Comparison of ENCODE assay signal across 14 cellular contexts in the genomic region with DNA sequence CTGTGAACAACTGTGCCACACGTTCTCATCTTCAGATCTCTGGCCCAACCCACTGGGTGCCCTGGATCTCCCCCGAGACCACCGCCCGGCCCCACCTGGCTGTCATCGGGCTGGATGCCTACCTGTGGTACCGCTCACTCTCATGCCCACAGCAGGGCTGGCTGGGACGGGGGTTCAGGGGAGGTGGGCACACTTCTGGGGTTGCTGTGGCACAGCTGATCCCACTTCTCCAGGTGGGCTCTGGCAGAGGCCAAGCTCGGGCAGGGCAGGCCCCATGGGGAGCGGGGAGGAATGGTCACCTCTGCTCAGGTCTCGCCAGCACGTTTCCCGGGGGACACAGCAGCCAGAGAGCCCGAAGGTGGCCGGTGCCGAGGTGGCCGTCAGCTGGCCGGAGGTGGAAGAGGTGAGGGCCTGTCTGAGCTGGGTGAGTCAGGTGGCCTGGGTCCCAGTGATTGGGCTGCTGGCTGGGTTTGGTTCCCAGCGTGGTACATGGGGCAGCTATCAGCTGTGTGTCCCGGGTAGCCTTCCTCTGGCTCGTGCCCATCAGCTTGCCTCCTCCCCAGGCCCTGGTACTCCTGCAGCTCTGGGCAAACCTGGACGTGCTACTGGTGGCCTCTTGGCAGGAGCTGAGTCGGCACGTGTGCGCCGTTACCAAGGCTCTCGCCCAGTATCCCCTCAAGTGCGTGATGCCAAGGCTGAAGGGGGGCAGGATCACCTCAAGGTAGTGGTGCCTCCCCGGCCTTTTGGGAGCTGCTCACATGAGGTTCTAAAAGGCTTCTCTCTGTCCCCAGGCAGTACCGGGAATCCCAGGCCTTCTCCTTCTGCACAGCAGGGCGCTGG. TPM values are rescaled to one million over a fixed set of nuclear protein-coding genes. Genes with fewer than 3 reads are reported as not detected.
DNase-seq lines count a peak whose midpoint lies in the region; ATAC-seq, FAIRE-seq and TF ChIP-seq lines count a peak whose summit lies in the region.
"Had no signal": no experiment of that assay in that cellular context is flagged by ENCODE, and none has a peak within 500 bp of the region (broad histone marks: within the 10 kb centered on the region; RNA-seq: fewer than 3 reads in every experiment).

No MANE protein-coding gene starts in this region.

- POLR2A ChIA-PET in A549 (lab: Yijun Ruan, JAX), result no interaction called here
- POLR2A ChIA-PET in CD8-positive, alpha-beta memory T cell (lab: Charles Lee), result interaction anchor here (0.6 kb wide), 1 partner anchor 111 kb away, joined by 5 read pairs; no protein-coding TSS in a partner anchor
- POLR2A ChIA-PET in WTC11 (lab: Charles Lee), result no interaction called here
- POLR2A ChIA-PET in HepG2 (lab: Yijun Ruan, JAX), result interaction anchor here (1.1 to 3.8 kb wide), 3 partner anchors 8 to 49 kb away, joined by 4 to 23 read pairs (median 10); a partner anchor contains a TSS

- FAIRE-seq in A549 (lab: Jason Lieb, UNC), result no peak
- FAIRE-seq in HepG2 (lab: Jason Lieb, UNC), result no peak
- no peak for FAIRE-seq in GM19239 (lab: Jason Lieb, UNC)

- peaks cover 8 to 29% (median 15%) of the 10 kb centered on the region in 3 donors for H3K4me1 Mint-ChIP-seq in CD8-positive, alpha-beta memory T cell
- peaks cover 2% of the 10 kb centered on the region for H3K4me1 Mint-ChIP-seq in WTC11

- DNase-seq in A549 (ENCODE audit: low read depth in 1 of 2, low spot score in 1 of 2) (no peak), WTC11 (ENCODE audit: low spot score) (no peak), HepG2 (ENCODE audit: low spot score) (no peak), GM19239 (ENCODE audit: insufficient read length, low spot score) (no peak), NCI-H2107 (lab: John Stamatoyannopoulos, UW) (no peak), medulla oblongata (ENCODE audit: extremely low spot score) (no peak)
- DNase-seq in CD8-positive, alpha-beta memory T cell, result no peak
- no peak for DNase-seq in stimulated activated CD4-positive, alpha-beta T cell treated with anti-CD3 and anti-CD28 coated beads, Interleukin-4, amount 100 ng/mL, for 24 hours
- DNase-seq: central memory CD4-positive, alpha-beta T cell; hypothalamus; left ventricle myocardium superior; MV-4-11; NCI-H446 had no signal

- in situ Hi-C loops in HepG2 (cut with HindIII; ENCODE audit: extremely low pct_ligation_motif_present, low pct_unique_long_range_greater_than_20kb), result no loop called here

- no peak for TF ChIP-seq POLR2A in A549 (IDR thresholded peaks at IDR 0.05; ENCODE audit: low read length)
- 0 out of 4 replicates have a peak, but pooled peaks of 1 of the 2 experiments have one; percentile 20 for TF ChIP-seq POLR2A in HepG2 (IDR thresholded peaks at IDR 0.05; ENCODE audit: insufficient read depth in 1 of 2, low read depth in 2 of 2, low read length in 2 of 2)

- H3K36me3 Mint-ChIP-seq in CD8-positive, alpha-beta memory T cell, result peaks cover 0 to 39% (median 0%) of the 10 kb centered on the region in 3 donors
- peaks cover 4% of the 10 kb centered on the region for H3K36me3 Mint-ChIP-seq in WTC11

- BruUV-seq in HepG2 (replicated peaks; lab: Mats Ljungman, UMichigan), result no TSS peak

- peak overlapping the region in 6 of 7 donors; percentile 15 to 89 (median 53) for H3K4me3 Mint-ChIP-seq in CD8-positive, alpha-beta memory T cell
- H3K4me3 Mint-ChIP-seq in WTC11, result peak overlapping the region; percentile 30

- no peak overlapping the region for H3K27ac Mint-ChIP-seq in CD8-positive, alpha-beta memory T cell
- no peak overlapping the region for H3K27ac Mint-ChIP-seq in WTC11

- H3K9ac ChIP-seq in HepG2 (ENCODE audit: insufficient read depth, low read depth, low read length), result no peak overlapping the region

- peaks cover 30% of the 10 kb centered on the region for H3K79me2 ChIP-seq in HepG2 (ENCODE audit: insufficient read depth, low read length)

- no peaks in the 10 kb centered on the region for H4K20me1 ChIP-seq in HepG2 (ENCODE audit: insufficient read depth, low read length)

- intact Hi-C loops in HepG2 (cut with micrococcal nuclease; ENCODE audit: unreplicated experiment), result no loop called here

- no peaks in the 10 kb centered on the region for H3K27me3 Mint-ChIP-seq in CD8-positive, alpha-beta memory T cell
- no peaks in the 10 kb centered on the region; the same call in 1 of the 2 replicates for H3K27me3 Mint-ChIP-seq in WTC11 (ENCODE audit: low read depth)

- H3K4me2 ChIP-seq in A549, result no peak overlapping the region
- H3K4me2 ChIP-seq in HepG2 (ENCODE audit: low read depth, low read length), result peak overlapping the region; percentile 91; the same call in 1 of the 2 replicates

- ATAC-seq in A549, result no peak
- no peak for ATAC-seq in WTC11
- no peak for ATAC-seq in HepG2
- ATAC-seq: esophagus mucosa, left ventricle myocardium superior had no signal

- TF ChIP-seq CTCF in A549 (IDR thresholded peaks at IDR 0.05), result no peak
- no peak for TF ChIP-seq CTCF in WTC11 (IDR thresholded peaks at IDR 0.05)
- no peak for TF ChIP-seq CTCF in HepG2 (CRISPR knock-in tag; IDR thresholded peaks at IDR 0.05)

- H3K36me3 ChIP-seq in CD8-positive, alpha-beta memory T cell (ENCODE audit: insufficient read depth, low read length), result no peaks in the 10 kb centered on the region
- peaks cover 5 to 16% of the 10 kb centered on the region in 2 experiments; a peak in 4 of 5 replicates for H3K36me3 ChIP-seq in HepG2 (replicated peaks in 1 of 2; ENCODE audit: control insufficient read depth in 1 of 2, insufficient read depth in 2 of 2, low read length in 2 of 2)

- H3K4me1 ChIP-seq in A549 (peaks cover 16% of the 10 kb centered on the region), HepG2 (ENCODE audit: insufficient read depth, low read length) (peaks cover 12% of the 10 kb centered on the region)
- peaks cover 21% of the 10 kb centered on the region for H3K4me1 ChIP-seq in CD8-positive, alpha-beta memory T cell (ENCODE audit: insufficient read depth, low read length)

- CTCF ChIA-PET in A549 (lab: Yijun Ruan, JAX) (interaction anchor here (1.0 to 2.3 kb wide), 4 partner anchors 10 to 97 kb away, joined by 4 to 13 read pairs (median 5); a partner anchor contains a TSS), WTC11 (lab: Charles Lee) (interaction anchor here (1.3 to 3.1 kb wide), 2 partner anchors 7 to 69 kb away, joined by 4 to 37 read pairs; a partner anchor contains a TSS), HepG2 (lab: Yijun Ruan, JAX; ENCODE audit: low intra/inter-chr PET ratio, low total read pairs) (no interaction called here)
- CTCF ChIA-PET in CD8-positive, alpha-beta memory T cell (lab: Charles Lee), result interaction anchor here (0.8 to 1.2 kb wide), 2 partner anchors 52 to 70 kb away, joined by 3 to 5 read pairs; a partner anchor contains a TSS

- no peaks in the 10 kb centered on the region for H3K9me3 ChIP-seq in A549
- no peaks in the 10 kb centered on the region for H3K9me3 ChIP-seq in CD8-positive, alpha-beta memory T cell (ENCODE audit: low read length)
- no peaks in the 10 kb centered on the region for H3K9me3 ChIP-seq in HepG2 (ENCODE audit: low read length)

- H3K9me3 Mint-ChIP-seq in CD8-positive, alpha-beta memory T cell, result no peaks in the 10 kb centered on the region
- no peaks in the 10 kb centered on the region for H3K9me3 Mint-ChIP-seq in WTC11

- 92% methylated on average over 19 of the region's 30 CpGs for WGBS in A549 (ENCODE audit: missing lambda C conversion rate)
- 97% methylated on average over 24 of the region's 30 CpGs for WGBS in HepG2 (ENCODE audit: low lambda C conversion rate)

- H3K4me3 ChIP-seq in A549 (no peak overlapping the region), HepG2 (replicated peaks in 1 of 3; ENCODE audit: insufficient read depth in 1 of 3, low read depth in 2 of 3, low read length in 3 of 3) (no peak overlapping the region; a peak in 1 of 6 replicates)
- no peak overlapping the region for H3K4me3 ChIP-seq in CD8-positive, alpha-beta memory T cell (ENCODE audit: low read length)

- TF ChIP-seq RAD21 in A549 (conservative IDR thresholded peaks at IDR 0.05 in 1 of 2, IDR thresholded peaks at IDR 0.05 in 1 of 2), result no peak
- no peak for TF ChIP-seq RAD21 in HepG2 (CRISPR knock-in tag; IDR thresholded peaks at IDR 0.05)

- TF ChIP-seq EP300 in A549 (IDR thresholded peaks at IDR 0.05) (no peak), HepG2 (IDR thresholded peaks at IDR 0.05; ENCODE audit: low read depth in 2 of 2, low read length in 2 of 2) (no peak), HepG2 (CRISPR knock-in tag; IDR thresholded peaks at IDR 0.05; ENCODE audit: borderline replicate concordance) (no peak)

- no peaks in the 10 kb centered on the region for H3K27me3 ChIP-seq in CD8-positive, alpha-beta memory T cell (ENCODE audit: insufficient read depth, low read length, poor library complexity, severe bottlenecking)
- no peaks in the 10 kb centered on the region; a peak in 2 of 5 replicates for H3K27me3 ChIP-seq in HepG2 (ENCODE audit: control insufficient read depth in 1 of 2, insufficient read depth in 2 of 2, low read length in 2 of 2)

- H3K27ac ChIP-seq in A549 (no peak overlapping the region), HepG2 (ENCODE audit: extremely low read length, insufficient read depth, low read length) (no peak overlapping the region)
- H3K27ac ChIP-seq in CD8-positive, alpha-beta memory T cell (ENCODE audit: low read depth, low read length), result no peak overlapping the region

- H2AFZ ChIP-seq in HepG2 (ENCODE audit: low read length), result no peak overlapping the region

RNA-seq across cellular contexts. Expression of a gene that starts 2.3 kb away (rescaled TPM):
- 105 and 118 TPM in 2 replicates for polyA plus RNA-seq in A549 (2011; rRNA removed)
- 247 and 255 TPM in 2 replicates for polyA plus RNA-seq in A549 (2012; cell fraction: cytosol; rRNA removed)
- polyA plus RNA-seq in A549 (2012; cell fraction: nucleus; rRNA removed), result 134 and 202 TPM in 2 replicates
- polyA plus RNA-seq in A549 (2017; fragmentation: RNase III; extraction: RNeasy Plus Mini Kit Qiagen cat#74134 plus additional on column Dnase treatment), result 210 to 220 TPM (median 214 TPM) in 3 replicates
- polyA minus RNA-seq in A549 (2011; rRNA and poly(A)+ RNA removed), result 33.4 and 34.5 TPM in 2 replicates
- total RNA-seq in CD8-positive, alpha-beta memory T cell, result 100 to 1,000 TPM; 172 to 176 TPM
- polyA plus RNA-seq in CD8-positive, alpha-beta memory T cell, result 155 TPM
- total RNA-seq in WTC11 (2021), result 258 to 262 TPM (median 261 TPM) in 3 replicates
- 129 and 131 TPM in 2 replicates for total RNA-seq in HepG2 (2016; rRNA removed; fragmentation: Illumina TruSeq; extraction: Trizol)
- total RNA-seq in HepG2 (2016; cell fraction: cytosol; rRNA removed; fragmentation: Illumina TruSeq; extraction: Trizol; ENCODE audit: low read depth), result 34.5 and 36.0 TPM in 2 replicates
- 130 and 146 TPM in 2 replicates for total RNA-seq in HepG2 (2016; cell fraction: insoluble cytoplasmic fraction; rRNA removed; fragmentation: Illumina TruSeq; extraction: Trizol)
- 51.5 and 64.0 TPM in 2 replicates for total RNA-seq in HepG2 (2016; cell fraction: membrane; rRNA removed; fragmentation: Illumina TruSeq; extraction: Trizol)
- 59.6 and 64.6 TPM in 2 replicates for total RNA-seq in HepG2 (2016; cell fraction: nucleus; rRNA removed; fragmentation: Illumina TruSeq; extraction: Trizol)
- 61.3 and 63.5 TPM in 2 replicates for polyA plus RNA-seq in HepG2 (2011; rRNA removed)
- 70.4 and 99.7 TPM in 2 replicates for polyA plus RNA-seq in HepG2 (2011; cell fraction: cytosol; rRNA removed)
- polyA plus RNA-seq in HepG2 (2011; cell fraction: nucleus; rRNA removed), result 83.9 and 98.7 TPM in 2 replicates
- polyA plus RNA-seq in HepG2 (2012), result 48.9 and 50.7 TPM in 2 replicates
- polyA plus RNA-seq in HepG2 (2016; cell fraction: cytosol; fragmentation: Illumina TruSeq; extraction: Trizol; ENCODE audit: low read depth), result 42.4 and 48.9 TPM in 2 replicates
- polyA plus RNA-seq in HepG2 (2016; cell fraction: insoluble cytoplasmic fraction; fragmentation: Illumina TruSeq; extraction: Trizol; ENCODE audit: low read depth), result 212 and 241 TPM in 2 replicates
- 59.9 and 71.5 TPM in 2 replicates for polyA plus RNA-seq in HepG2 (2016; cell fraction: membrane; fragmentation: Illumina TruSeq; extraction: Trizol; ENCODE audit: low read depth)
- 154 and 163 TPM in 2 replicates for polyA plus RNA-seq in HepG2 (2016; cell fraction: nucleus; fragmentation: Illumina TruSeq; extraction: Trizol; ENCODE audit: insufficient read depth, low read depth)
- polyA minus RNA-seq in HepG2 (2011; rRNA and poly(A)+ RNA removed; ENCODE audit: low replicate concordance), result 27.6 and 50.7 TPM in 2 replicates
- polyA minus RNA-seq in HepG2 (2011; cell fraction: cytosol; rRNA and poly(A)+ RNA removed), result 25.2 and 30.8 TPM in 2 replicates
- polyA minus RNA-seq in HepG2 (2011; cell fraction: nucleus; rRNA and poly(A)+ RNA removed), result 21.9 and 29.5 TPM in 2 replicates

RNA-seq across cellular contexts. Expression of a gene that starts 2.6 kb away (rescaled TPM):
- 2.9 and 3.7 TPM in 2 replicates for polyA plus RNA-seq in A549 (2011; rRNA removed)
- polyA plus RNA-seq in A549 (2012; cell fraction: cytosol; rRNA removed), result 7.0 and 8.9 TPM in 2 replicates
- polyA plus RNA-seq in A549 (2012; cell fraction: nucleus; rRNA removed), result 77.2 and 97.0 TPM in 2 replicates
- 13.0 to 17.3 TPM (median 16.5 TPM) in 3 replicates for polyA plus RNA-seq in A549 (2017; fragmentation: RNase III; extraction: RNeasy Plus Mini Kit Qiagen cat#74134 plus additional on column Dnase treatment)
- 3.7 and 3.8 TPM in 2 replicates for polyA minus RNA-seq in A549 (2011; rRNA and poly(A)+ RNA removed)
- 10 to 100 TPM; 21.0 to 21.6 TPM for total RNA-seq in CD8-positive, alpha-beta memory T cell
- 1.6 TPM for polyA plus RNA-seq in CD8-positive, alpha-beta memory T cell
- total RNA-seq in WTC11 (2021), result 23.2 to 30.8 TPM (median 25.7 TPM) in 3 replicates
- 1.7 and 7.6 TPM in 2 replicates for total RNA-seq in HepG2 (2016; rRNA removed; fragmentation: Illumina TruSeq; extraction: Trizol)
- total RNA-seq in HepG2 (2016; cell fraction: cytosol; rRNA removed; fragmentation: Illumina TruSeq; extraction: Trizol; ENCODE audit: low read depth), result 0.79 and 1.3 TPM in 2 replicates
- 1.7 and 6.0 TPM in 2 replicates for total RNA-seq in HepG2 (2016; cell fraction: insoluble cytoplasmic fraction; rRNA removed; fragmentation: Illumina TruSeq; extraction: Trizol)
- 1.2 TPM in 2 replicates for total RNA-seq in HepG2 (2016; cell fraction: membrane; rRNA removed; fragmentation: Illumina TruSeq; extraction: Trizol)
- total RNA-seq in HepG2 (2016; cell fraction: nucleus; rRNA removed; fragmentation: Illumina TruSeq; extraction: Trizol), result 7.8 and 8.4 TPM in 2 replicates
- 4.4 and 6.5 TPM in 2 replicates for polyA plus RNA-seq in HepG2 (2011; rRNA removed)
- polyA plus RNA-seq in HepG2 (2011; cell fraction: cytosol; rRNA removed), result 1.3 and 2.0 TPM in 2 replicates
- 81.3 and 90.4 TPM in 2 replicates for polyA plus RNA-seq in HepG2 (2011; cell fraction: nucleus; rRNA removed)
- polyA plus RNA-seq in HepG2 (2012), result 3.4 and 4.5 TPM in 2 replicates
- polyA plus RNA-seq in HepG2 (2016; cell fraction: cytosol; fragmentation: Illumina TruSeq; extraction: Trizol; ENCODE audit: low read depth), result 0.23 and 0.36 TPM in 2 replicates
- polyA plus RNA-seq in HepG2 (2016; cell fraction: insoluble cytoplasmic fraction; fragmentation: Illumina TruSeq; extraction: Trizol; ENCODE audit: low read depth), result 1.7 and 2.2 TPM in 2 replicates
- 0.51 and 0.65 TPM in 2 replicates for polyA plus RNA-seq in HepG2 (2016; cell fraction: membrane; fragmentation: Illumina TruSeq; extraction: Trizol; ENCODE audit: low read depth)
- 31.9 and 34.1 TPM in 2 replicates for polyA plus RNA-seq in HepG2 (2016; cell fraction: nucleus; fragmentation: Illumina TruSeq; extraction: Trizol; ENCODE audit: insufficient read depth, low read depth)
- 5.2 and 6.5 TPM in 2 replicates for polyA minus RNA-seq in HepG2 (2011; rRNA and poly(A)+ RNA removed; ENCODE audit: low replicate concordance)
- polyA minus RNA-seq in HepG2 (2011; cell fraction: cytosol; rRNA and poly(A)+ RNA removed), result 0.79 and 1.3 TPM in 2 replicates
- polyA minus RNA-seq in HepG2 (2011; cell fraction: nucleus; rRNA and poly(A)+ RNA removed), result 17.7 and 19.7 TPM in 2 replicates

RNA-seq across cellular contexts. Expression of a gene that starts 3.9 kb away (rescaled TPM):
- polyA plus RNA-seq in A549 (2011; rRNA removed) (15.2 and 15.7 TPM in 2 replicates), A549 (2017; fragmentation: RNase III; extraction: RNeasy Plus Mini Kit Qiagen cat#74134 plus additional on column Dnase treatment) (46.4 to 59.2 TPM (median 49.9 TPM) in 3 replicates), HepG2 (2011; rRNA removed) (10.4 and 13.9 TPM in 2 replicates)
- polyA plus RNA-seq in A549 (2012; cell fraction: cytosol; rRNA removed), result 64.9 and 82.8 TPM in 2 replicates
- polyA plus RNA-seq in A549 (2012; cell fraction: nucleus; rRNA removed), result 175 and 253 TPM in 2 replicates
- 2.2 and 3.0 TPM in 2 replicates for polyA minus RNA-seq in A549 (2011; rRNA and poly(A)+ RNA removed)
- total RNA-seq in CD8-positive, alpha-beta memory T cell, result 10 to 100 TPM; 33.5 to 36.5 TPM
- 71.4 TPM for polyA plus RNA-seq in CD8-positive, alpha-beta memory T cell
- total RNA-seq in WTC11 (2021) (86.8 to 106 TPM (median 103 TPM) in 3 replicates), HepG2 (2016; rRNA removed; fragmentation: Illumina TruSeq; extraction: Trizol) (4.9 and 15.9 TPM in 2 replicates)
- total RNA-seq in HepG2 (2016; cell fraction: cytosol; rRNA removed; fragmentation: Illumina TruSeq; extraction: Trizol; ENCODE audit: low read depth), result 27.7 and 30.7 TPM in 2 replicates
- total RNA-seq in HepG2 (2016; cell fraction: insoluble cytoplasmic fraction; rRNA removed; fragmentation: Illumina TruSeq; extraction: Trizol), result 6.6 and 17.1 TPM in 2 replicates
- total RNA-seq in HepG2 (2016; cell fraction: membrane; rRNA removed; fragmentation: Illumina TruSeq; extraction: Trizol), result 19.1 and 22.3 TPM in 2 replicates
- 17.5 and 23.3 TPM in 2 replicates for total RNA-seq in HepG2 (2016; cell fraction: nucleus; rRNA removed; fragmentation: Illumina TruSeq; extraction: Trizol)
- polyA plus RNA-seq in HepG2 (2011; cell fraction: cytosol; rRNA removed), result 7.3 and 17.7 TPM in 2 replicates
- 96.4 and 121 TPM in 2 replicates for polyA plus RNA-seq in HepG2 (2011; cell fraction: nucleus; rRNA removed)
- 5.5 and 9.1 TPM in 2 replicates for polyA plus RNA-seq in HepG2 (2012)
- 21.1 and 24.5 TPM in 2 replicates for polyA plus RNA-seq in HepG2 (2016; cell fraction: cytosol; fragmentation: Illumina TruSeq; extraction: Trizol; ENCODE audit: low read depth)
- 5.3 and 5.8 TPM in 2 replicates for polyA plus RNA-seq in HepG2 (2016; cell fraction: insoluble cytoplasmic fraction; fragmentation: Illumina TruSeq; extraction: Trizol; ENCODE audit: low read depth)
- 12.6 and 13.9 TPM in 2 replicates for polyA plus RNA-seq in HepG2 (2016; cell fraction: membrane; fragmentation: Illumina TruSeq; extraction: Trizol; ENCODE audit: low read depth)
- polyA plus RNA-seq in HepG2 (2016; cell fraction: nucleus; fragmentation: Illumina TruSeq; extraction: Trizol; ENCODE audit: insufficient read depth, low read depth), result 35.8 and 39.3 TPM in 2 replicates
- polyA minus RNA-seq in HepG2 (2011; rRNA and poly(A)+ RNA removed; ENCODE audit: low replicate concordance), result 2.3 and 4.2 TPM in 2 replicates
- 2.1 and 3.5 TPM in 2 replicates for polyA minus RNA-seq in HepG2 (2011; cell fraction: cytosol; rRNA and poly(A)+ RNA removed)
- 8.4 and 9.0 TPM in 2 replicates for polyA minus RNA-seq in HepG2 (2011; cell fraction: nucleus; rRNA and poly(A)+ RNA removed)

RNA-seq across cellular contexts. Expression of a gene that starts 7.1 kb away (rescaled TPM):
- polyA plus RNA-seq in A549 (2011; rRNA removed) (9.2 and 10.6 TPM in 2 replicates), A549 (2017; fragmentation: RNase III; extraction: RNeasy Plus Mini Kit Qiagen cat#74134 plus additional on column Dnase treatment) (10.6 to 17.3 TPM (median 14.6 TPM) in 3 replicates), HepG2 (2011; rRNA removed) (21.9 and 26.7 TPM in 2 replicates)
- polyA plus RNA-seq in A549 (2012; cell fraction: cytosol; rRNA removed), result 20.8 and 26.8 TPM in 2 replicates
- 88.1 and 104 TPM in 2 replicates for polyA plus RNA-seq in A549 (2012; cell fraction: nucleus; rRNA removed)
- polyA minus RNA-seq in A549 (2011; rRNA and poly(A)+ RNA removed), result 7.2 and 7.4 TPM in 2 replicates
- 10 to 100 TPM; 30.6 to 31.5 TPM for total RNA-seq in CD8-positive, alpha-beta memory T cell
- polyA plus RNA-seq in CD8-positive, alpha-beta memory T cell, result 63.9 TPM
- total RNA-seq in WTC11 (2021) (27.2 to 32.8 TPM (median 28.4 TPM) in 3 replicates), HepG2 (2016; rRNA removed; fragmentation: Illumina TruSeq; extraction: Trizol) (8.2 and 13.2 TPM in 2 replicates)
- 8.6 and 9.9 TPM in 2 replicates for total RNA-seq in HepG2 (2016; cell fraction: cytosol; rRNA removed; fragmentation: Illumina TruSeq; extraction: Trizol; ENCODE audit: low read depth)
- 6.5 and 13.8 TPM in 2 replicates for total RNA-seq in HepG2 (2016; cell fraction: insoluble cytoplasmic fraction; rRNA removed; fragmentation: Illumina TruSeq; extraction: Trizol)
- total RNA-seq in HepG2 (2016; cell fraction: membrane; rRNA removed; fragmentation: Illumina TruSeq; extraction: Trizol), result 9.4 and 12.7 TPM in 2 replicates
- 14.1 and 16.2 TPM in 2 replicates for total RNA-seq in HepG2 (2016; cell fraction: nucleus; rRNA removed; fragmentation: Illumina TruSeq; extraction: Trizol)
- polyA plus RNA-seq in HepG2 (2011; cell fraction: cytosol; rRNA removed), result 15.4 and 25.3 TPM in 2 replicates
- polyA plus RNA-seq in HepG2 (2011; cell fraction: nucleus; rRNA removed), result 142 and 184 TPM in 2 replicates
- 12.3 and 24.9 TPM in 2 replicates for polyA plus RNA-seq in HepG2 (2012)
- polyA plus RNA-seq in HepG2 (2016; cell fraction: cytosol; fragmentation: Illumina TruSeq; extraction: Trizol; ENCODE audit: low read depth), result 6.4 and 7.5 TPM in 2 replicates
- polyA plus RNA-seq in HepG2 (2016; cell fraction: insoluble cytoplasmic fraction; fragmentation: Illumina TruSeq; extraction: Trizol; ENCODE audit: low read depth), result 7.6 and 8.0 TPM in 2 replicates
- polyA plus RNA-seq in HepG2 (2016; cell fraction: membrane; fragmentation: Illumina TruSeq; extraction: Trizol; ENCODE audit: low read depth), result 6.8 and 7.3 TPM in 2 replicates
- polyA plus RNA-seq in HepG2 (2016; cell fraction: nucleus; fragmentation: Illumina TruSeq; extraction: Trizol; ENCODE audit: insufficient read depth, low read depth), result 29.9 and 32.1 TPM in 2 replicates
- 15.4 and 19.4 TPM in 2 replicates for polyA minus RNA-seq in HepG2 (2011; rRNA and poly(A)+ RNA removed; ENCODE audit: low replicate concordance)
- polyA minus RNA-seq in HepG2 (2011; cell fraction: cytosol; rRNA and poly(A)+ RNA removed), result 4.5 and 8.0 TPM in 2 replicates
- polyA minus RNA-seq in HepG2 (2011; cell fraction: nucleus; rRNA and poly(A)+ RNA removed), result 12.4 and 13.7 TPM in 2 replicates

RNA-seq across cellular contexts. Expression of a gene that starts 7.5 kb away (rescaled TPM):
- polyA plus RNA-seq in A549 (2011; rRNA removed) (21.9 and 24.7 TPM in 2 replicates), A549 (2017; fragmentation: RNase III; extraction: RNeasy Plus Mini Kit Qiagen cat#74134 plus additional on column Dnase treatment) (58.9 to 65.3 TPM (median 60.7 TPM) in 3 replicates), HepG2 (2011; rRNA removed) (25.7 and 33.5 TPM in 2 replicates)
- polyA plus RNA-seq in A549 (2012; cell fraction: cytosol; rRNA removed), result 94.4 and 129 TPM in 2 replicates
- 147 and 177 TPM in 2 replicates for polyA plus RNA-seq in A549 (2012; cell fraction: nucleus; rRNA removed)
- 9.3 and 9.5 TPM in 2 replicates for polyA minus RNA-seq in A549 (2011; rRNA and poly(A)+ RNA removed)
- 10 to 100 TPM; 73.9 to 82.8 TPM for total RNA-seq in CD8-positive, alpha-beta memory T cell
- polyA plus RNA-seq in CD8-positive, alpha-beta memory T cell, result 96.6 TPM
- total RNA-seq in WTC11 (2021) (76.4 to 89.2 TPM (median 77.6 TPM) in 3 replicates), HepG2 (2016; rRNA removed; fragmentation: Illumina TruSeq; extraction: Trizol) (43.8 and 61.5 TPM in 2 replicates)
- 45.7 and 50.6 TPM in 2 replicates for total RNA-seq in HepG2 (2016; cell fraction: cytosol; rRNA removed; fragmentation: Illumina TruSeq; extraction: Trizol; ENCODE audit: low read depth)
- total RNA-seq in HepG2 (2016; cell fraction: insoluble cytoplasmic fraction; rRNA removed; fragmentation: Illumina TruSeq; extraction: Trizol), result 43.0 and 67.3 TPM in 2 replicates
- total RNA-seq in HepG2 (2016; cell fraction: membrane; rRNA removed; fragmentation: Illumina TruSeq; extraction: Trizol), result 59.0 and 63.2 TPM in 2 replicates
- total RNA-seq in HepG2 (2016; cell fraction: nucleus; rRNA removed; fragmentation: Illumina TruSeq; extraction: Trizol), result 26.2 and 29.2 TPM in 2 replicates
- polyA plus RNA-seq in HepG2 (2011; cell fraction: cytosol; rRNA removed), result 26.7 and 51.2 TPM in 2 replicates
- 80.7 and 89.5 TPM in 2 replicates for polyA plus RNA-seq in HepG2 (2011; cell fraction: nucleus; rRNA removed)
- 19.8 and 31.7 TPM in 2 replicates for polyA plus RNA-seq in HepG2 (2012)
- polyA plus RNA-seq in HepG2 (2016; cell fraction: cytosol; fragmentation: Illumina TruSeq; extraction: Trizol; ENCODE audit: low read depth), result 46.9 and 52.9 TPM in 2 replicates
- polyA plus RNA-seq in HepG2 (2016; cell fraction: insoluble cytoplasmic fraction; fragmentation: Illumina TruSeq; extraction: Trizol; ENCODE audit: low read depth), result 40.4 and 46.6 TPM in 2 replicates
- 47.2 and 53.9 TPM in 2 replicates for polyA plus RNA-seq in HepG2 (2016; cell fraction: membrane; fragmentation: Illumina TruSeq; extraction: Trizol; ENCODE audit: low read depth)
- polyA plus RNA-seq in HepG2 (2016; cell fraction: nucleus; fragmentation: Illumina TruSeq; extraction: Trizol; ENCODE audit: insufficient read depth, low read depth), result 63.4 and 63.9 TPM in 2 replicates
- polyA minus RNA-seq in HepG2 (2011; rRNA and poly(A)+ RNA removed; ENCODE audit: low replicate concordance), result 21.1 and 26.9 TPM in 2 replicates
- polyA minus RNA-seq in HepG2 (2011; cell fraction: cytosol; rRNA and poly(A)+ RNA removed), result 14.3 and 16.7 TPM in 2 replicates
- polyA minus RNA-seq in HepG2 (2011; cell fraction: nucleus; rRNA and poly(A)+ RNA removed), result 12.1 and 14.0 TPM in 2 replicates

Comparison
In these comparisons a context has a peak if more than half of its experiments do, and no peak if none do; other contexts are left out.
1. POLR2A ChIA-PET loops: an anchor here in CD8-positive, alpha-beta memory T cell (0.6 kb wide) and HepG2 (1.1 to 3.8 kb wide); none called in A549 and WTC11.